Comparison of ENCODE assay signal across 18 cellular contexts in the genomic region with DNA sequence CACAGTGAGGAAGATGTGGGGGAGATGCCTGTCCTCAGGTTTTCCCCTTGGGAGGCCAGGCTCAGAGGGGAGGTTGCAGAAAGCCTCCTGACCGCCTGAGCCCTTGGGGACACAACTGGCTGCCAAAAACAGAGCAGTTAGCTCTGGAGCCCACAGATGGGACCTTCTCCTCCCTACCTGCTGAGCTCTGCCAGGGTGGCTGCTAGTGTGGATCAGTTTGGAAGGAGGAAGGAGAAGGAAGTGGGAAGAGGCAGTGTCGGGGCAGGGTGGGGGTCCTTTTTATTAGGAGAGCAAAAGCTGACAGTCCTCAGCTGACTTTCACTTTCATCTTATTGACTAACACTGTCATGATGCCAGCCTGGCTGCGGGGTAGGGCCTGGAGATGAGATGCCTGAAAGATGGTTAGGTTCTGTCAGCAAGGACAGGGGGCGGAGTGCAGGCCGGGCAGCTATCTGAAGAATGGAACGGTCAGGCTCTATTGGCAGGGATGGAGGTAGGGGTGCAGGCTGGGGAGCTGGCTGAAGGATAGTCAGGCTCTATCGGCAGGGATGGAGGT.
DNase-seq lines count a peak whose midpoint lies in the region; TF ChIP-seq lines count a peak whose summit lies in the region.
"Had no signal": no experiment of that assay in that cellular context is flagged by ENCODE, and none has a peak within 500 bp of the region (broad histone marks: within the 10 kb centered on the region; RNA-seq: fewer than 3 reads in every experiment).

No MANE protein-coding gene starts in this region.

- WGBS in sigmoid colon, 2 donors, result 64 to 68% methylated on average over 7 of the region's 7 CpGs

- no peaks in the 10 kb centered on the region for H3K36me3 ChIP-seq in sigmoid colon
- no peaks in the 10 kb centered on the region for H3K36me3 ChIP-seq in A673 (ENCODE audit: insufficient read depth, low read length, poor library complexity, severe bottlenecking)
- H3K36me3 ChIP-seq: BE2C had no signal

- H3K4me1 ChIP-seq in sigmoid colon (no peaks in the 10 kb centered on the region), A673 (ENCODE audit: insufficient read depth, low read length, poor library complexity, severe bottlenecking) (no peaks in the 10 kb centered on the region)
- H3K4me1 ChIP-seq: BE2C had no signal

- DNase-seq in activated effector memory CD4-positive, alpha-beta T cell treated with anti-CD3 and anti-CD28 coated beads, Interleukin-2, amount 50 U/mL, for 16 hours, result peak; percentile 46
- no peak for DNase-seq in activated effector memory CD4-positive, alpha-beta T cell treated with Interleukin-2 at 50 U/mL for 16 hours
- DNase-seq in CD14-positive monocyte (ENCODE audit: low spot score) (peak; percentile 22), glutamatergic neuron (peak; percentile 6), sigmoid colon (peak; percentile 56), activated T-cell treated with anti-CD3 and anti-CD28 coated beads for 4 hours (no peak), A673 (ENCODE audit: low spot score) (no peak), NCI-H526 treated with DMSO at 0.1 percent for 48 hours (lab: John Stamatoyannopoulos, UW) (no peak)
- DNase-seq: DMS53, KG1, MV-4-11, NCI-H1417, NCI-H187, NCI-H2107, NCI-H510A, NCI-H774 had no signal

- H3K27me3 ChIP-seq in sigmoid colon, result no peaks in the 10 kb centered on the region
- no peaks in the 10 kb centered on the region for H3K27me3 ChIP-seq in A673 (replicated peaks; ENCODE audit: insufficient read depth, low read depth, low read length, poor library complexity)
- H3K27me3 ChIP-seq: BE2C had no signal

- no peak for TF ChIP-seq CTCF in CD14-positive monocyte (IDR thresholded peaks at IDR 0.05)
- TF ChIP-seq CTCF in glutamatergic neuron (IDR thresholded peaks at IDR 0.05; ENCODE audit: partially characterized antibody, unreplicated experiment), result no peak
- no peak for TF ChIP-seq CTCF in sigmoid colon (IDR thresholded peaks at IDR 0.05)
- no peak for TF ChIP-seq CTCF in A673 (conservative IDR thresholded peaks at IDR 0.05; ENCODE audit: low read depth, low read length)

- CTCF ChIA-PET in A673 (lab: Charles Lee), result no interaction called here

- H3K36me3 Mint-ChIP-seq in CD14-positive monocyte (peaks cover 0 to 2% of the 10 kb centered on the region in 2 donors), glutamatergic neuron (ENCODE audit: unreplicated experiment) (peaks cover 20% of the 10 kb centered on the region)

- H3K4me3 ChIP-seq in sigmoid colon (no peak overlapping the region), A673 (ENCODE audit: low read depth, low read length, poor library complexity, severe bottlenecking) (no peak overlapping the region)

- H3K9me3 ChIP-seq in sigmoid colon (no peaks in the 10 kb centered on the region), A673 (ENCODE audit: low read depth, low read length, poor library complexity, severe bottlenecking) (no peaks in the 10 kb centered on the region)
- H3K9me3 ChIP-seq: BE2C had no signal

- H3K9me3 Mint-ChIP-seq in CD14-positive monocyte, result peaks cover 7 to 18% (median 11%) of the 10 kb centered on the region in 7 donors
- peaks cover 10% of the 10 kb centered on the region for H3K9me3 Mint-ChIP-seq in glutamatergic neuron (ENCODE audit: unreplicated experiment)
- H3K9me3 Mint-ChIP-seq: CD8-positive, alpha-beta memory T cell had no signal

- no peak for TF ChIP-seq POLR2A in sigmoid colon (IDR thresholded peaks at IDR 0.05)

- no peak for TF ChIP-seq EP300 in sigmoid colon (IDR thresholded peaks at IDR 0.05)

- POLR2A ChIA-PET in A673 (lab: Charles Lee; ENCODE audit: low non-redundant PET), result no interaction called here

- no TSS peak for BruUV-seq in A673 (replicated peaks; lab: Mats Ljungman, UMichigan)

- H3K4me3 Mint-ChIP-seq in CD14-positive monocyte (peak overlapping the region in 1 of 2 donors; percentile 73), glutamatergic neuron (ENCODE audit: unreplicated experiment) (no peak overlapping the region)
- H3K4me3 Mint-ChIP-seq: CD8-positive, alpha-beta memory T cell had no signal

- H3K4me1 Mint-ChIP-seq in CD14-positive monocyte (peaks cover 31% of the 10 kb centered on the region), glutamatergic neuron (ENCODE audit: low read depth, unreplicated experiment) (no peaks in the 10 kb centered on the region)

- H3K27me3 Mint-ChIP-seq in CD14-positive monocyte (ENCODE audit: low read depth in 3 of 3) (peaks cover 5 to 10% (median 7%) of the 10 kb centered on the region in 3 donors), glutamatergic neuron (ENCODE audit: unreplicated experiment) (peaks cover 15% of the 10 kb centered on the region)

- peak overlapping the region in 3 of 7 donors; percentile 28 to 69 (median 62) for H3K27ac Mint-ChIP-seq in CD14-positive monocyte
- no peak overlapping the region for H3K27ac Mint-ChIP-seq in glutamatergic neuron (ENCODE audit: unreplicated experiment)
- H3K27ac Mint-ChIP-seq: CD8-positive, alpha-beta memory T cell had no signal

- intact Hi-C loops in CD14-positive monocyte (cut with micrococcal nuclease), result no loop called here
- intact Hi-C loops in sigmoid colon (cut with DNase I), result no loop called here
- intact Hi-C loops in A673 (cut with micrococcal nuclease; ENCODE audit: unreplicated experiment), result no loop called here

- H3K27ac ChIP-seq in sigmoid colon, result no peak overlapping the region
- no peak overlapping the region for H3K27ac ChIP-seq in A673 (ENCODE audit: low read depth, low read length, poor library complexity, severe bottlenecking)

Comparison
In these comparisons a context has a peak if more than half of its experiments do, and no peak if none do; other contexts are left out.
1. DNase-seq: peak in activated effector memory CD4-positive, alpha-beta T cell treated with anti-CD3 and anti-CD28 coated beads, Interleukin-2, amount 50 U/mL, for 16 hours (single experiment), CD14-positive monocyte (single experiment), glutamatergic neuron (single experiment) and sigmoid colon (single experiment); none in activated effector memory CD4-positive, alpha-beta T cell treated with Interleukin-2 at 50 U/mL for 16 hours (single experiment), activated T-cell treated with anti-CD3 and anti-CD28 coated beads for 4 hours (single experiment), A673 (single experiment) and NCI-H526 treated with DMSO at 0.1 percent for 48 hours (single experiment).